Comparison of ENCODE assay signal across 16 cellular contexts in the genomic region with DNA sequence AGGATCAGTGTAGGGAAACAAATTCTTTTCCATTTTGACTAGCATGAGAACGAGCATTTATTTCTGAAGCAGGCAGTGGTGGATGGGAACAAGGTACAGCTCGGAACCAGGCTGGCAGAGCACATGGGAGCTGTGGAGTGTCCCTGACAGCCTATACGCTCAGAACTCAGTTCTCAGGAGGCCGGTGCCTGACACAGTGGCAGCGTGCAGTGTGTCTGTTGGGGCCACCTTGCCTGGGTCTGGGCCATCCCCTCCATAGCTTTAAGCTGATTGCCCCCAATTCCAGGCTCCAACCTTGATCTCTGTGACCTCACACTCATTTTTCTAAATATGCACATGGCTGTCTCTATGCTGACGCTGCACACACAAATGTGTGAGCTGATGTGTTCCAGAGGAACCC. TPM values are rescaled to one million over a fixed set of nuclear protein-coding genes. Genes with fewer than 3 reads are reported as not detected.
A peak's percentile ranks its signal among the peaks of the same experiment; 100 is the strongest.
DNase-seq lines count a peak whose midpoint lies in the region; ATAC-seq and TF ChIP-seq lines count a peak whose summit lies in the region.
"Had no signal": no experiment of that assay in that cellular context is flagged by ENCODE, and none has a peak within 500 bp of the region (broad histone marks: within the 10 kb centered on the region; RNA-seq: fewer than 3 reads in every experiment).

No MANE protein-coding gene starts in this region.

- WGBS in aorta, 2 donors: 87 to 88% methylated on average over 6 of the region's 6 CpGs
- WGBS in spleen, 5 donors: 91 to 95% (median 94%) methylated on average over 4 to 6 of the region's 6 CpGs

- no peaks in the 10 kb centered on the region for H3K4me1 Mint-ChIP-seq in stimulated activated naive CD8-positive, alpha-beta T cell treated with anti-CD3 and anti-CD28 coated beads, Interleukin-15, Interleukin-2, amounts not matched to agents 100 ng/mL and 50 ng/mL, for 24 hours (ENCODE audit: low read depth)
- H3K4me1 Mint-ChIP-seq in activated naive CD8-positive, alpha-beta T cell treated with anti-CD3 and anti-CD28 coated beads, Interleukin-2, amount 10 ng/mL, durations not matched to agents 7 days and 5 days: no peaks in the 10 kb centered on the region
- H3K4me1 Mint-ChIP-seq in naive B cell: peaks cover 16 to 21% (median 21%) of the 10 kb centered on the region in 3 donors

- TF ChIP-seq CTCF in spleen (IDR thresholded peaks at IDR 0.05 in 8 of 11, conservative IDR thresholded peaks at IDR 0.05 in 3 of 11) (no peak), brain microvascular endothelial cell (IDR thresholded peaks at IDR 0.05; ENCODE audit: low read depth, low read length, missing control alignments) (no peak)

- in situ Hi-C loops in brain microvascular endothelial cell (cut with HindIII; ENCODE audit: low pct_ligation_motif_present, low sequenced_read_pairs): no loop called here

- H3K27ac ChIP-seq in aorta (ENCODE audit: low read depth in 1 of 2, low read length in 2 of 2): no peak overlapping the region
- no peak overlapping the region for H3K27ac ChIP-seq in spleen
- no peak overlapping the region for H3K27ac ChIP-seq in brain microvascular endothelial cell
- H3K27ac ChIP-seq: RWPE1 had no signal

- H3K36me3 Mint-ChIP-seq in stimulated activated naive CD8-positive, alpha-beta T cell treated with anti-CD3 and anti-CD28 coated beads, Interleukin-15, Interleukin-2, amounts not matched to agents 100 ng/mL and 50 ng/mL, for 24 hours (ENCODE audit: low read depth): peaks cover 58% of the 10 kb centered on the region
- peaks cover 50% of the 10 kb centered on the region for H3K36me3 Mint-ChIP-seq in activated naive CD8-positive, alpha-beta T cell treated with anti-CD3 and anti-CD28 coated beads, Interleukin-2, amount 10 ng/mL, durations not matched to agents 7 days and 5 days
- H3K36me3 Mint-ChIP-seq in naive B cell: peaks cover 18 to 30% of the 10 kb centered on the region in 2 donors

- no peak for DNase-seq in stimulated activated naive CD8-positive, alpha-beta T cell treated with anti-CD3 and anti-CD28 coated beads, Interleukin-15, Interleukin-2, amounts not matched to agents 100 U/mL and 50 U/mL, for 24 hours
- DNase-seq in activated naive CD8-positive, alpha-beta T cell treated with anti-CD3 and anti-CD28 coated beads, Interleukin-2, amount 10 ng/mL, durations not matched to agents 7 days and 5 days: no peak
- DNase-seq in naive B cell (no peak), aorta (no peak), spleen (no peak), brain microvascular endothelial cell (no peak)
- no peak for DNase-seq in activated CD4-positive, alpha-beta T cell treated with anti-CD3 and anti-CD28 coated beads for 4 hours
- DNase-seq: GF-D8, NCI-H1436, NCI-H2029, NCI-H2171 treated with DMSO at 0.1 percent for 48 hours, NCI-H446 treated with DMSO at 0.1 percent for 48 hours had no signal

- H3K36me3 ChIP-seq in aorta (ENCODE audit: control insufficient read depth in 1 of 2, insufficient read depth in 2 of 2, low read length in 1 of 2) (no peaks in the 10 kb centered on the region), spleen (peaks cover 0 to 100% (median 95%) of the 10 kb centered on the region in 6 donors), brain microvascular endothelial cell (replicated peaks) (no peaks in the 10 kb centered on the region)

- no peak overlapping the region for H3K4me3 Mint-ChIP-seq in stimulated activated naive CD8-positive, alpha-beta T cell treated with anti-CD3 and anti-CD28 coated beads, Interleukin-15, Interleukin-2, amounts not matched to agents 100 ng/mL and 50 ng/mL, for 24 hours
- no peak overlapping the region for H3K4me3 Mint-ChIP-seq in activated naive CD8-positive, alpha-beta T cell treated with anti-CD3 and anti-CD28 coated beads, Interleukin-2, amount 10 ng/mL, durations not matched to agents 7 days and 5 days
- peak overlapping the region in 3 of 8 donors; percentile 6 to 25 (median 8) for H3K4me3 Mint-ChIP-seq in naive B cell
- H3K4me3 Mint-ChIP-seq: GM23338 had no signal

- H3K4me1 ChIP-seq in aorta (ENCODE audit: control insufficient read depth in 1 of 2, insufficient read depth in 2 of 2, low read length in 2 of 2) (no peaks in the 10 kb centered on the region), spleen (peaks cover 0 to 23% (median 13%) of the 10 kb centered on the region in 6 donors)

- no peak for ATAC-seq in stimulated activated naive CD8-positive, alpha-beta T cell treated with anti-CD3 and anti-CD28 coated beads, Interleukin-15, Interleukin-2, amounts not matched to agents 100 U/mL and 50 U/mL, for 24 hours
- ATAC-seq in activated naive CD8-positive, alpha-beta T cell treated with anti-CD3 and anti-CD28 coated beads, Interleukin-2, amount 10 ng/mL, durations not matched to agents 7 days and 5 days (ENCODE audit: low read depth): no peak
- ATAC-seq in naive B cell (ENCODE audit: low read depth in 2 of 2) (no peak), aorta (ENCODE audit: low FRiP score) (peak; percentile 33)
- ATAC-seq: GM23338, K562 had no signal

- H3K27me3 ChIP-seq in aorta (ENCODE audit: control insufficient read depth in 1 of 2, insufficient read depth in 2 of 2, low read length in 1 of 2) (no peaks in the 10 kb centered on the region), spleen (replicated peaks in 1 of 7) (no peaks in the 10 kb centered on the region), brain microvascular endothelial cell (replicated peaks) (no peaks in the 10 kb centered on the region)

- H3K27me3 Mint-ChIP-seq in stimulated activated naive CD8-positive, alpha-beta T cell treated with anti-CD3 and anti-CD28 coated beads, Interleukin-15, Interleukin-2, amounts not matched to agents 100 ng/mL and 50 ng/mL, for 24 hours: no peaks in the 10 kb centered on the region
- no peaks in the 10 kb centered on the region for H3K27me3 Mint-ChIP-seq in activated naive CD8-positive, alpha-beta T cell treated with anti-CD3 and anti-CD28 coated beads, Interleukin-2, amount 10 ng/mL, durations not matched to agents 7 days and 5 days
- no peaks in the 10 kb centered on the region for H3K27me3 Mint-ChIP-seq in naive B cell

- H3K27ac Mint-ChIP-seq in stimulated activated naive CD8-positive, alpha-beta T cell treated with anti-CD3 and anti-CD28 coated beads, Interleukin-15, Interleukin-2, amounts not matched to agents 100 ng/mL and 50 ng/mL, for 24 hours: peak overlapping the region; percentile 23
- H3K27ac Mint-ChIP-seq in activated naive CD8-positive, alpha-beta T cell treated with anti-CD3 and anti-CD28 coated beads, Interleukin-2, amount 10 ng/mL, durations not matched to agents 7 days and 5 days: peak overlapping the region; percentile 46
- peak overlapping the region in 4 of 6 donors; percentile 34 to 86 (median 82) for H3K27ac Mint-ChIP-seq in naive B cell
- H3K27ac Mint-ChIP-seq: GM23338 had no signal

- POLR2A ChIA-PET in activated naive CD8-positive, alpha-beta T cell treated with anti-CD3 and anti-CD28 coated beads, Interleukin-2, amount 10 ng/mL, durations not matched to agents 7 days and 5 days (lab: Charles Lee): no interaction called here

- intact Hi-C loops in aorta (cut with DNase I): no loop called here
- intact Hi-C loops in spleen (cut with DNase I; ENCODE audit: low total_unique reads): no loop called here

- TF ChIP-seq POLR2A in spleen (IDR thresholded peaks at IDR 0.05): no peak

- H3K4me3 ChIP-seq in aorta (ENCODE audit: low read length in 2 of 2) (no peak overlapping the region), spleen (no peak overlapping the region), brain microvascular endothelial cell (ENCODE audit: low read depth, low read length) (no peak overlapping the region)
- H3K4me3 ChIP-seq: GM23338, K562 had no signal

- H3K9me3 ChIP-seq in aorta (ENCODE audit: control insufficient read depth, low read length): no peaks in the 10 kb centered on the region
- no peaks in the 10 kb centered on the region for H3K9me3 ChIP-seq in spleen

- peaks cover 3% of the 10 kb centered on the region for H3K9me3 Mint-ChIP-seq in stimulated activated naive CD8-positive, alpha-beta T cell treated with anti-CD3 and anti-CD28 coated beads, Interleukin-15, Interleukin-2, amounts not matched to agents 100 ng/mL and 50 ng/mL, for 24 hours
- no peaks in the 10 kb centered on the region for H3K9me3 Mint-ChIP-seq in activated naive CD8-positive, alpha-beta T cell treated with anti-CD3 and anti-CD28 coated beads, Interleukin-2, amount 10 ng/mL, durations not matched to agents 7 days and 5 days
- no peaks in the 10 kb centered on the region for H3K9me3 Mint-ChIP-seq in naive B cell

RNA-seq across cellular contexts. Expression of a gene that starts 54.5 kb away (rescaled TPM):
- total RNA-seq in activated naive CD8-positive, alpha-beta T cell treated with anti-CD3 and anti-CD28 coated beads, Interleukin-2, amount 10 ng/mL, durations not matched to agents 7 days and 5 days: 10 to 100 TPM; 60.8 to 67.6 TPM
- polyA plus RNA-seq in naive B cell (ENCODE audit: low read depth in 6 of 6): 10 to 100 TPM in 2 of 6 donors, 1 to 10 TPM in 4; 7.5 to 17.6 (median 9.6) TPM
- total RNA-seq in aorta: 10 to 100 TPM; 20.5 to 30.1 TPM
- polyA plus RNA-seq in aorta: 10 to 100 TPM in 1 of 2 donors, 1 to 10 TPM in 1; 6.4 to 13.7 TPM
- total RNA-seq in spleen: 10 to 100 TPM; 32.0 to 45.8 (median 34.7) TPM
- 10 to 100 TPM; 12.0 to 15.6 (median 13.6) TPM for polyA plus RNA-seq in spleen

Comparison
In these comparisons a context has a peak if more than half of its experiments do, and no peak if none do; other contexts are left out.
1. H3K27ac Mint-ChIP-seq: peak in every context shown above with its lines; median percentile 82 in naive B cell; 46 in activated naive CD8-positive, alpha-beta T cell treated with anti-CD3 and anti-CD28 coated beads, Interleukin-2, amount 10 ng/mL, durations not matched to agents 7 days and 5 days; 23 in stimulated activated naive CD8-positive, alpha-beta T cell treated with anti-CD3 and anti-CD28 coated beads, Interleukin-15, Interleukin-2, amounts not matched to agents 100 ng/mL and 50 ng/mL, for 24 hours.